In the genomic region with DNA sequence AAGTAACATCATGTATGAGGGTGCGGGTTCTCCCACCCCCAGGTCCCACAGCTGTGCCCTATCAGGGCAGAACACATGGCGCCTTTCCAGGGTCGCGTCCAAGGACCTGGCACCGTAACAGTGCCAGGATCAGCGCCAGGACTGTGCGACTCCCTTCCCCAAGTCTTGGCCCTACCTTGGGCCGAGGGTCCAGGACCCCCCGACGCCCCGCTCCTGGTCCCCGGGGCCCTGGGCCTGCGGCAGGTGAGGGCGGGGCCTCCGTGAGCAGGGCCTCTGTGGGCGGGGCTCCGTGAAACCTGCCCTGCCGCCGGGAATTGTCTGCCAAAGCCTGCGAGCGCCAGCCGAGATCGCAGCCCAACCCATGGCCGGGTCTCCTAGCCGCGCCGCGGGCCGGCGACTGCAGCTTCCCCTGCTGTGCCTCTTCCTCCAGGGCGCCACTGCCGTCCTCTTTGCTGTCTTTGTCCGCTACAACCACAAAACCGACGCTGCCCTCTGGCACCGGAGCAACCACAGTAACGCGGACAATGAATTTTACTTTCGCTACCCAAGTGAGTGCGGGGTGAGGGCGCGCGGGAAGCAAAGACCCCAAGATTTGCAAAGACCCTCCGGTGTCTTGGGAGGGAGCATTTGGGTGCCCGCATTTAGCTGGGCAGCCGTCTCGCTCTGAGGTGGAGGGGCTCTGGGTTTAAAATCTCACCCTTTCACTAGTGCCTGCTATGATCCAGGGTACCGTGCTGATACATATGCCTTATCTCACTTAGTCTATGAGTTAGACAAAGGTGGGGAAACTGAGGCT, we compare ENCODE assay signal across 8 cellular contexts. TPM values are rescaled to one million over a fixed set of nuclear protein-coding genes. Genes with fewer than 3 reads are reported as not detected.
DNase-seq lines count a peak whose midpoint lies in the region; ATAC-seq lines count a peak whose summit lies in the region.

A gene with protein sequence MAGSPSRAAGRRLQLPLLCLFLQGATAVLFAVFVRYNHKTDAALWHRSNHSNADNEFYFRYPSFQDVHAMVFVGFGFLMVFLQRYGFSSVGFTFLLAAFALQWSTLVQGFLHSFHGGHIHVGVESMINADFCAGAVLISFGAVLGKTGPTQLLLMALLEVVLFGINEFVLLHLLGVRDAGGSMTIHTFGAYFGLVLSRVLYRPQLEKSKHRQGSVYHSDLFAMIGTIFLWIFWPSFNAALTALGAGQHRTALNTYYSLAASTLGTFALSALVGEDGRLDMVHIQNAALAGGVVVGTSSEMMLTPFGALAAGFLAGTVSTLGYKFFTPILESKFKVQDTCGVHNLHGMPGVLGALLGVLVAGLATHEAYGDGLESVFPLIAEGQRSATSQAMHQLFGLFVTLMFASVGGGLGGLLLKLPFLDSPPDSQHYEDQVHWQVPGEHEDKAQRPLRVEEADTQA (plus strand): TSS at position 323 of the 796 bp plus-strand sequence. CDS start 39 bp downstream, at position 362.

- H3K4me3 ChIP-seq in iPS DF 6.9 (ENCODE audit: low read length) (peak within 1 kb of the TSS; percentile 45; the same call in 1 of the 2 replicates), skeletal muscle tissue (ENCODE audit: low read length in 3 of 3) (peak within 1 kb of the TSS; percentile 23 to 55 (median 54))

- no peaks in the 10 kb centered on the region for H3K36me3 Mint-ChIP-seq in activated naive CD8-positive, alpha-beta T cell treated with anti-CD3 and anti-CD28 coated beads, Interleukin-2, amount 10 ng/mL, durations not matched to agents 7 days and 5 days

- H3K27me3 ChIP-seq in iPS DF 6.9 (ENCODE audit: control insufficient read depth, insufficient read depth, low read length) (no peaks in the 10 kb centered on the region; the same call in 1 of the 2 replicates), skeletal muscle tissue (ENCODE audit: control insufficient read depth in 3 of 3, insufficient read depth in 3 of 3, low read length in 3 of 3) (peaks cover 25 to 51% (median 28%) of the 10 kb centered on the region in 3 donors)

- WGBS in iPS DF 6.9 (ENCODE audit: insufficient coverage, insufficient read length), result no CpG with 5 or more reads among the region's 48 CpGs

- H3K27ac ChIP-seq in iPS DF 6.9 (ENCODE audit: low read length), result no peak within 1 kb of the TSS
- no peak within 1 kb of the TSS for H3K27ac ChIP-seq in skeletal muscle tissue (ENCODE audit: low read depth, low read length)

- peaks cover 81% of the 10 kb centered on the region for H3K27me3 Mint-ChIP-seq in activated naive CD8-positive, alpha-beta T cell treated with anti-CD3 and anti-CD28 coated beads, Interleukin-2, amount 10 ng/mL, durations not matched to agents 7 days and 5 days

- H3K9me3 Mint-ChIP-seq in activated naive CD8-positive, alpha-beta T cell treated with anti-CD3 and anti-CD28 coated beads, Interleukin-2, amount 10 ng/mL, durations not matched to agents 7 days and 5 days, result no peaks in the 10 kb centered on the region

- H3K27ac Mint-ChIP-seq in activated naive CD8-positive, alpha-beta T cell treated with anti-CD3 and anti-CD28 coated beads, Interleukin-2, amount 10 ng/mL, durations not matched to agents 7 days and 5 days, result no peak within 1 kb of the TSS

- H3K4me3 Mint-ChIP-seq in activated naive CD8-positive, alpha-beta T cell treated with anti-CD3 and anti-CD28 coated beads, Interleukin-2, amount 10 ng/mL, durations not matched to agents 7 days and 5 days, result peak within 1 kb of the TSS; percentile 61

- no peak for ATAC-seq in activated naive CD8-positive, alpha-beta T cell treated with anti-CD3 and anti-CD28 coated beads, Interleukin-2, amount 10 ng/mL, durations not matched to agents 7 days and 5 days (ENCODE audit: low read depth)
- ATAC-seq in GM21367 (IDR thresholded peaks at IDR 0.05; ENCODE audit: unreplicated experiment), result no peak
- ATAC-seq in HG02840 (IDR thresholded peaks at IDR 0.05; ENCODE audit: low FRiP score, unreplicated experiment), result no peak
- no peak for ATAC-seq in HG03025 (IDR thresholded peaks at IDR 0.05; ENCODE audit: low FRiP score, unreplicated experiment)

- H3K36me3 ChIP-seq in iPS DF 6.9 (ENCODE audit: control insufficient read depth, insufficient read depth, low read length) (no peaks in the 10 kb centered on the region), skeletal muscle tissue (ENCODE audit: control insufficient read depth in 3 of 3, insufficient read depth in 3 of 3, low read length in 3 of 3) (no peaks in the 10 kb centered on the region)

- H3K9ac ChIP-seq in skeletal muscle tissue (ENCODE audit: low read depth in 1 of 3, low read length in 3 of 3), result peak within 1 kb of the TSS in 1 of 3 donors; percentile 69

- POLR2A ChIA-PET in activated naive CD8-positive, alpha-beta T cell treated with anti-CD3 and anti-CD28 coated beads, Interleukin-2, amount 10 ng/mL, durations not matched to agents 7 days and 5 days (lab: Charles Lee), result no interaction called here

- H3K9me3 ChIP-seq in iPS DF 6.9 (ENCODE audit: control insufficient read depth, insufficient read depth, low read length), result no peaks in the 10 kb centered on the region
- H3K9me3 ChIP-seq in skeletal muscle tissue (ENCODE audit: control insufficient read depth in 3 of 3, low read length in 3 of 3), result no peaks in the 10 kb centered on the region

- H3K4me1 ChIP-seq in iPS DF 6.9 (ENCODE audit: control insufficient read depth, insufficient read depth, low read length) (peaks cover 2% of the 10 kb centered on the region), skeletal muscle tissue (ENCODE audit: control insufficient read depth in 3 of 3, insufficient read depth in 3 of 3, low read length in 3 of 3) (peaks cover 7 to 11% (median 8%) of the 10 kb centered on the region in 3 donors)

- H3K4me1 Mint-ChIP-seq in activated naive CD8-positive, alpha-beta T cell treated with anti-CD3 and anti-CD28 coated beads, Interleukin-2, amount 10 ng/mL, durations not matched to agents 7 days and 5 days, result peaks cover 4% of the 10 kb centered on the region

- DNase-seq in COLO668 (lab: John Stamatoyannopoulos, UW; ENCODE audit: unreplicated experiment), result peak; percentile 81
- peak; percentile 13 for DNase-seq in MV-4-11 (lab: John Stamatoyannopoulos, UW)
- DNase-seq in activated naive CD8-positive, alpha-beta T cell treated with anti-CD3 and anti-CD28 coated beads, Interleukin-2, amount 10 ng/mL, durations not matched to agents 7 days and 5 days, result no peak
- DNase-seq in iPS DF 6.9 (ENCODE audit: low read depth, low spot score), result no peak

RNA-seq across cellular contexts. Expression of the gene that starts here (rescaled TPM):
- total RNA-seq in activated naive CD8-positive, alpha-beta T cell treated with anti-CD3 and anti-CD28 coated beads, Interleukin-2, amount 10 ng/mL, durations not matched to agents 7 days and 5 days, result not detected
- not detected for total RNA-seq in skeletal muscle tissue

Comparison
In these comparisons a context has a peak if more than half of its experiments do, and no peak if none do; other contexts are left out.
1. DNase-seq: peak in COLO668 (single experiment) and MV-4-11 (single experiment); none in activated naive CD8-positive, alpha-beta T cell treated with anti-CD3 and anti-CD28 coated beads, Interleukin-2, amount 10 ng/mL, durations not matched to agents 7 days and 5 days (single experiment) and iPS DF 6.9 (single experiment).